In genomic region chr1:209367031-209367813, GRCh38 we compare ENCODE assay signal across 1 cellular context.
TF ChIP-seq lines count a peak whose summit lies in the region.

No MANE protein-coding gene starts in this region.

TF ChIP-seq in GM23338, 12 proteins besides CTCF, POLR2A, EP300 and RAD21 (continued from another document):
- TF ChIP-seq ZNF462 (CRISPR knock-in tag; IDR thresholded peaks at IDR 0.05) (no peak), EZH2 (IDR thresholded peaks at IDR 0.05; ENCODE audit: low read depth, unreplicated experiment) (no peak), JUNB (IDR thresholded peaks at IDR 0.05; ENCODE audit: unreplicated experiment) (no peak)
